ENCODE assay signal across 1 cellular context in the genomic region with DNA sequence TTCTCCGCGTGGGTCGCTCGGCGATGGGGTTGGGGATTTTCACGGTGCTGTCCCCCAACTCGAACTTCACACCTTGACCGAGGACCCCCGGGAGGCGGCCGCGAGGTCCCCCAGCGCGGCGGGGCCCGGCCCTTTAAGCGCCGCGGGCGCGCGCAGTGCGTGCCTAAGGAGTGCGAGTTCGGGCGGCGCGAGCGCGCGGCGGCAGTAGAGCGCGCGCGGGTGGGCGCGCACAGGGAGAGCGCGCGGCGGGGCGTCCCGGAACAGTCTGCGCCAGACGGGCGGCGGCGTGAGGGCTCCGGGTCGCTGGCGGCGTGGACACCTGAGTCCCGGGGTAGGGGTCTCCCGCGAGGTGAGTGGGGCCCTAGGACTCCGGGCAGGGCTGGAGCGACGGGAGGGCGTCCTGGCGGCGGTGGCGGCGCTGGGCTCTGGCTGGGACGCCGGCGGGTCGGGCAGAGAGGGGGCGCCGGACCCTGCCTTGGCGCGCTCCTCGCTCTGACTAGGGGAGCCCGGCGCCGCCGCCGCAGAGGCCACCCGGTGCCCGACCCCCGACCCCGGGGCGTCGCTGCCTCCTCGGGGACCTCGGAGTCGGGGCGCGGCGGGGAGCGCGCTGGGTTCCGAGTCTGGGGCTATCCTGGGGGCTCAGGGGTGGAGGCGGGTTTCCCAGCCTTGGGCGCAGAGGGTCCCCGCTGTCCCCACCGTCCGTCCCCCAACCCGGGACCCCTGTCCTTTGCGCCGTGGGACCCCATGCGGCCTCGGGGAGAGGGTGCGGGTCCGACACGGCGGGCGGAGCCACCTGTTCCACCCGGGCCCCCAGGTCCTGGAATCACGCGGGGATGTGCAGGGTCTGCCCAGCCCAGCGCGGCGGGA.
A peak's percentile ranks its signal among the peaks of the same experiment; 100 is the strongest.
TF ChIP-seq lines count a peak whose summit lies in the region.

A gene with protein sequence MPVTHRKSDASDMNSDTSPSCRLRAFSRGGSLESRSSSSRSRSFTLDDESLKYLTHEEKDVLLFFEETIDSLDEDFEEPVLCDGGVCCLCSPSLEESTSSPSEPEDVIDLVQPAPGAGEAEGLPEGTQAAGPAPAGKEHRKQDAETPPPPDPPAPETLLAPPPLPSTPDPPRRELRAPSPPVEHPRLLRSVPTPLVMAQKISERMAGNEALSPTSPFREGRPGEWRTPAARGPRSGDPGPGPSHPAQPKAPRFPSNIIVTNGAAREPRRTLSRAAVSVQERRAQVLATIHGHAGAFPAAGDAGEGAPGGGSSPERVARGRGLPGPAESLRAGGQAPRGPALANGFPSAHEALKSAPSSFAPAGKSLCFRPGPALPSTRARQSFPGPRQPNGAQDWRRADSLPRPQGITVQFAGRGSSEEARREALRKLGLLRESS (plus strand): TSS at position 235 of the 867 bp plus-strand sequence. CDS start 28,722 bp downstream, outside the sequence.

TF ChIP-seq in A549, 52 proteins besides CTCF, POLR2A, EP300 and RAD21 (continued from another document):
- TF ChIP-seq, protein P1, sequence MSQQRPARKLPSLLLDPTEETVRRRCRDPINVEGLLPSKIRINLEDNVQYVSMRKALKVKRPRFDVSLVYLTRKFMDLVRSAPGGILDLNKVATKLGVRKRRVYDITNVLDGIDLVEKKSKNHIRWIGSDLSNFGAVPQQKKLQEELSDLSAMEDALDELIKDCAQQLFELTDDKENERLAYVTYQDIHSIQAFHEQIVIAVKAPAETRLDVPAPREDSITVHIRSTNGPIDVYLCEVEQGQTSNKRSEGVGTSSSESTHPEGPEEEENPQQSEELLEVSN (IDR thresholded peaks at IDR 0.05; ENCODE audit: borderline replicate concordance, low read depth), result no peak
- TF ChIP-seq ESRRA (IDR thresholded peaks at IDR 0.05; ENCODE audit: borderline replicate concordance, low read length), result no peak
- TF ChIP-seq JUNB (IDR thresholded peaks at IDR 0.05), result no peak
- no peak for TF ChIP-seq POLR2AphosphoS2 (conservative IDR thresholded peaks at IDR 0.05; ENCODE audit: low read length)
- TF ChIP-seq RCOR1 (IDR thresholded peaks at IDR 0.05; ENCODE audit: low read depth, low read length), result no peak
- TF ChIP-seq ZC3H11A (IDR thresholded peaks at IDR 0.05), result no peak
- TF ChIP-seq, protein P2, sequence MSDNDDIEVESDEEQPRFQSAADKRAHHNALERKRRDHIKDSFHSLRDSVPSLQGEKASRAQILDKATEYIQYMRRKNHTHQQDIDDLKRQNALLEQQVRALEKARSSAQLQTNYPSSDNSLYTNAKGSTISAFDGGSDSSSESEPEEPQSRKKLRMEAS (IDR thresholded peaks at IDR 0.05), result 0 out of 2 replicates have a peak, but pooled peaks have one; percentile 50
- peak; percentile 87; the same call in 1 of the 2 replicates for TF ChIP-seq PHF8 (IDR thresholded peaks at IDR 0.05; ENCODE audit: borderline replicate concordance, low read depth)
- TF ChIP-seq, protein P3, sequence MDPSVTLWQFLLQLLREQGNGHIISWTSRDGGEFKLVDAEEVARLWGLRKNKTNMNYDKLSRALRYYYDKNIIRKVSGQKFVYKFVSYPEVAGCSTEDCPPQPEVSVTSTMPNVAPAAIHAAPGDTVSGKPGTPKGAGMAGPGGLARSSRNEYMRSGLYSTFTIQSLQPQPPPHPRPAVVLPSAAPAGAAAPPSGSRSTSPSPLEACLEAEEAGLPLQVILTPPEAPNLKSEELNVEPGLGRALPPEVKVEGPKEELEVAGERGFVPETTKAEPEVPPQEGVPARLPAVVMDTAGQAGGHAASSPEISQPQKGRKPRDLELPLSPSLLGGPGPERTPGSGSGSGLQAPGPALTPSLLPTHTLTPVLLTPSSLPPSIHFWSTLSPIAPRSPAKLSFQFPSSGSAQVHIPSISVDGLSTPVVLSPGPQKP (IDR thresholded peaks at IDR 0.05; ENCODE audit: low read depth, low read length), result no peak
- TF ChIP-seq HOXA7 (CRISPR knock-in tag; IDR thresholded peaks at IDR 0.05), result no peak
- no peak for TF ChIP-seq GATA3 (IDR thresholded peaks at IDR 0.05; ENCODE audit: borderline replicate concordance)
- TF ChIP-seq KDM5A (IDR thresholded peaks at IDR 0.05), result no peak
- TF ChIP-seq TP53 (CRISPR knock-in tag; IDR thresholded peaks at IDR 0.05), result no peak
